8 cellular contexts compared by ENCODE assay signal in genomic region chr13:38348890-38349289, GRCh38.
DNase-seq lines count a peak whose midpoint lies in the region; ATAC-seq lines count a peak whose summit lies in the region.

No MANE protein-coding gene starts in this region.

- H3K4me3 ChIP-seq in adipocyte (ENCODE audit: low read length) (peak overlapping the region; percentile 99), iPS-20b (ENCODE audit: low read length) (peak overlapping the region; percentile 94)

- H3K4me1 ChIP-seq in adipocyte (ENCODE audit: control insufficient read depth, insufficient read depth, low read length): peaks cover 16% of the 10 kb centered on the region
- H3K4me1 ChIP-seq in iPS-20b (ENCODE audit: insufficient read depth, low read length): peaks cover 25% of the 10 kb centered on the region

- H3K36me3 ChIP-seq in adipocyte (ENCODE audit: control insufficient read depth, insufficient read depth, low read length, severe bottlenecking) (peaks cover 6% of the 10 kb centered on the region), iPS-20b (ENCODE audit: insufficient read depth, low read depth, low read length) (peaks cover 25% of the 10 kb centered on the region)

- peak; percentile 5 for ATAC-seq in HG02623 (IDR thresholded peaks at IDR 0.05; ENCODE audit: unreplicated experiment)

- DNase-seq in NCI-H345 (lab: John Stamatoyannopoulos, UW) (peak; percentile 67), NCI-H345 treated with DMSO at 0.1 percent for 48 hours (lab: John Stamatoyannopoulos, UW; ENCODE audit: unreplicated experiment) (no peak), NCI-H82 (lab: John Stamatoyannopoulos, UW) (peak; percentile 35), adipocyte (ENCODE audit: low read depth) (peak; percentile 59), smooth muscle cell of the brain vasculature (ENCODE audit: low read depth, low spot score) (peak; percentile 3), GM19240 (ENCODE audit: insufficient read length, low spot score) (no peak)

- H3K9me3 ChIP-seq in adipocyte (ENCODE audit: control insufficient read depth, low read length) (no peaks in the 10 kb centered on the region), iPS-20b (ENCODE audit: insufficient read depth, low read depth, low read length) (no peaks in the 10 kb centered on the region)

- H3K27ac ChIP-seq in iPS-20b (ENCODE audit: low read length): no peak overlapping the region

- H3K27me3 ChIP-seq in adipocyte (replicated peaks; ENCODE audit: control insufficient read depth, insufficient read depth, low read length) (no peaks in the 10 kb centered on the region), iPS-20b (ENCODE audit: insufficient read depth, low read length) (no peaks in the 10 kb centered on the region)

- peak overlapping the region; percentile 96 for H3K9ac ChIP-seq in adipocyte (ENCODE audit: low read length)
- peak overlapping the region; percentile 13; the same call in 1 of the 2 replicates for H3K9ac ChIP-seq in iPS-20b (ENCODE audit: low read depth, low read length)

Comparison
In these comparisons a context has a peak if more than half of its experiments do, and no peak if none do; other contexts are left out.
1. DNase-seq: peak in NCI-H345 (single experiment), NCI-H82 (single experiment), adipocyte (single experiment) and smooth muscle cell of the brain vasculature (single experiment); none in NCI-H345 treated with DMSO at 0.1 percent for 48 hours (single experiment) and GM19240 (single experiment).